17 cellular contexts compared by ENCODE assay signal in the genomic region with DNA sequence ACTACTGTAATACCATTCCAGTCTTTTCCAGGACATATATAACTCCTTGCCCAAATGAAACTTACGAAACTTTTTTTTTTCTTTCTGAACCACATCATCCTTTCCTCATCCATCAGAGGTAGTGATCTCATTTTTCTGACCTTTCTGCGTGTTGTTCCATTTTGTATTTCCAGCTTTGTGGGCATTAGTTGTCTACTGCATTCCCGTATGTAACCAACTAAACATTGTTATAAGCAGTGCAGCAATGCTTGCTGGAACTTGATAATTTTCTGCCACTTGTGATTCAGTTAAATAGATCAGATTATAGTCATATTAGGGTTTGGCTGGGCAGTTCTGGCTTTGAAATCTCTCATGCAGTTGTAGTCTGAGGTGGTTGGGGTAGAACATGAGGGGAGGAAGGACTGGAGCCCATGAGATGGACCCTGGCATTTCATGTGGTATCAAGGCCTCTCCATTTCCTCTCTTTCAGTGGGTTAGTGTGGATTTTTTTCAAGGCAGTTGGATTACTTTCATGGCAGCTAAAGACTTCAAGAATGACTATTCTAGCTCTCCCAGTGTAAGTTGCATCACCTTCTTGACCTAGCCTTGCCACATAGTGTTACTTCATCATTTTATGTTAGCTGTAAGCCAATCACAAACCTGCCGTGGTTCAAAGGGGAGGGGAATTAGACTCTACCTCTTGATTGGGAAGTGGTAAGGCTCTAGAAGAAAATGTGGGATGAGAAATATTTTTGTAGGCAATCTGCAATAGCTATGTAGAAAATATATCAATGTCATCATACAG.
DNase-seq lines count a peak whose midpoint lies in the region; ATAC-seq and TF ChIP-seq lines count a peak whose summit lies in the region.
"Had no signal": no experiment of that assay in that cellular context is flagged by ENCODE, and none has a peak within 500 bp of the region (broad histone marks: within the 10 kb centered on the region; RNA-seq: fewer than 3 reads in every experiment).

No MANE protein-coding gene starts in this region.

- no peak overlapping the region for H3K27ac ChIP-seq in H9 (ENCODE audit: insufficient read length, low read depth, low read length)
- H3K27ac ChIP-seq: thoracic aorta had no signal

- H3K4me2 ChIP-seq in H9 (ENCODE audit: insufficient read depth, insufficient read length, low read length), result no peak overlapping the region

- no peak overlapping the region for H2AFZ ChIP-seq in H9 (ENCODE audit: low read length)

- DNase-seq in H9 (no peak), RKO (ENCODE audit: low spot score) (peak; percentile 4), stromal cell of bone marrow (ENCODE audit: low read depth) (peak; percentile 22), mucosa of descending colon (no peak), NCI-H1048 (lab: John Stamatoyannopoulos, UW) (no peak)
- DNase-seq: activated CD4-positive, alpha-beta memory T cell treated with anti-CD3 and anti-CD28 coated beads, Interleukin-2, amount 10 ng/mL, durations not matched to agents 7 days and 5 days; activated effector memory CD4-positive, alpha-beta T cell treated with Interleukin-2 at 50 U/mL for 16 hours; DMS153; endodermal cell; hippocampal formation; NCI-H2171; small intestine had no signal

- intact Hi-C loops in mucosa of descending colon (cut with DNase I, micrococcal nuclease), result no loop called here

- no peak overlapping the region for H3K9ac ChIP-seq in H9 (ENCODE audit: extremely low read depth, insufficient read length, low read length)

- no peaks in the 10 kb centered on the region for H3K4me1 ChIP-seq in H9 (ENCODE audit: insufficient read depth, low read length)
- peaks cover 5% of the 10 kb centered on the region for H3K4me1 ChIP-seq in mucosa of descending colon (ENCODE audit: low read depth)

- no peak overlapping the region for H2BK15ac ChIP-seq in H9 (ENCODE audit: low read depth, low read length)

- peak overlapping the region in 2 of 3 experiments; percentile 41 to 59; a peak in 3 of 7 replicates for H3K27ac Mint-ChIP-seq in H9
- H3K27ac Mint-ChIP-seq: activated CD4-positive, alpha-beta memory T cell treated with anti-CD3 and anti-CD28 coated beads, Interleukin-2, amount 10 ng/mL, durations not matched to agents 7 days and 5 days; endodermal cell; T-helper 2 cell treated with Interferon-gamma antibody and Interleukin-4, amounts not matched to agents 5 μg/mL and 100 μg/mL, for 36 hours had no signal

- H3K27me3 ChIP-seq in H9 (ENCODE audit: insufficient read depth, low read length), result no peaks in the 10 kb centered on the region

- no peak overlapping the region for H3K18ac ChIP-seq in H9 (ENCODE audit: insufficient read length, low read depth, low read length)

- no peak overlapping the region for H3K4me3 ChIP-seq in mucosa of descending colon
- H3K4me3 ChIP-seq: thoracic aorta had no signal

- H2BK5ac ChIP-seq in H9 (ENCODE audit: insufficient read length, low read length), result no peak overlapping the region

- TF ChIP-seq CTCF in H9 (conservative IDR thresholded peaks at IDR 0.05) (no peak), mucosa of descending colon (IDR thresholded peaks at IDR 0.05) (no peak)

- H3K9me3 ChIP-seq in H9 (ENCODE audit: control insufficient read depth, low read depth, low read length) (no peaks in the 10 kb centered on the region), mucosa of descending colon (no peaks in the 10 kb centered on the region)
- H3K9me3 ChIP-seq: thoracic aorta had no signal

- no peak overlapping the region for H3K56ac ChIP-seq in H9 (ENCODE audit: insufficient read length, low read depth, low read length)

- H4K91ac ChIP-seq in H9 (ENCODE audit: insufficient read length, low read depth, low read length), result no peak overlapping the region

- H4K5ac ChIP-seq in H9 (ENCODE audit: insufficient read length, low read depth, low read length), result no peak overlapping the region

- H3K79me2 ChIP-seq in H9 (ENCODE audit: insufficient read depth, low read length), result 0 out of 2 replicates have a peak, but pooled peaks cover 2% of the 10 kb centered on the region

- H2BK12ac ChIP-seq in H9 (ENCODE audit: insufficient read length, low read depth, low read length), result no peak overlapping the region

- no peak overlapping the region for H2AK5ac ChIP-seq in H9 (ENCODE audit: insufficient read length, low read length)

- H4K20me1 ChIP-seq in H9 (ENCODE audit: control insufficient read depth, insufficient read depth, insufficient read length), result no peaks in the 10 kb centered on the region

- H4K8ac ChIP-seq in H9 (replicated peaks; ENCODE audit: insufficient read length, low read depth, low read length), result no peak overlapping the region

- no peaks in the 10 kb centered on the region for H3K27me3 Mint-ChIP-seq in H9 (ENCODE audit: low read depth)
- H3K27me3 Mint-ChIP-seq: activated CD4-positive, alpha-beta memory T cell treated with anti-CD3 and anti-CD28 coated beads, Interleukin-2, amount 10 ng/mL, durations not matched to agents 7 days and 5 days; brain had no signal

- peaks cover 9 to 27% (median 19%) of the 10 kb centered on the region in 3 experiments for H3K36me3 Mint-ChIP-seq in H9 (ENCODE audit: insufficient read depth in 1 of 3, low read depth in 3 of 3)

- no peaks in the 10 kb centered on the region for H3K23me2 ChIP-seq in H9 (ENCODE audit: insufficient read length, low read depth, low read length, poor library complexity, severe bottlenecking)

- no peak overlapping the region for H2BK120ac ChIP-seq in H9 (ENCODE audit: low read depth, low read length, poor library complexity, severe bottlenecking)

- ATAC-seq in esophagus mucosa (peak; percentile 80), mucosa of descending colon (no peak), HG02938 (IDR thresholded peaks at IDR 0.05; ENCODE audit: unreplicated experiment) (no peak)

- no peak overlapping the region for H3K14ac ChIP-seq in H9 (ENCODE audit: insufficient read depth, low read length)

- no peak overlapping the region for H3T11ph ChIP-seq in H9 (ENCODE audit: low read length)

- H2BK20ac ChIP-seq in H9 (ENCODE audit: low read depth, low read length, poor library complexity, severe bottlenecking), result no peak overlapping the region

- no peaks in the 10 kb centered on the region for H3K36me3 ChIP-seq in mucosa of descending colon (ENCODE audit: low read depth)
- H3K36me3 ChIP-seq: thoracic aorta had no signal

- no peak overlapping the region for H3K4me3 Mint-ChIP-seq in H9
- H3K4me3 Mint-ChIP-seq: activated CD4-positive, alpha-beta memory T cell treated with anti-CD3 and anti-CD28 coated beads, Interleukin-2, amount 10 ng/mL, durations not matched to agents 7 days and 5 days; brain; endodermal cell; T-helper 2 cell treated with Interferon-gamma antibody and Interleukin-4, amounts not matched to agents 5 μg/mL and 100 μg/mL, for 36 hours had no signal

- H3K79me1 ChIP-seq in H9 (ENCODE audit: insufficient read depth, low read depth, low read length, poor library complexity, severe bottlenecking), result no peaks in the 10 kb centered on the region

- no CpG with 5 or more reads among the region's 4 CpGs for WGBS in H9 (ENCODE audit: extremely low coverage, insufficient read length, low lambda C conversion rate)

- no peak overlapping the region for H3K23ac ChIP-seq in H9 (ENCODE audit: insufficient read length, low read depth, low read length)

- peaks cover 9 to 16% of the 10 kb centered on the region in 2 experiments for H3K9me3 Mint-ChIP-seq in H9

- no peak overlapping the region for H3K4ac ChIP-seq in H9 (ENCODE audit: low read depth, low read length)

- no peaks in the 10 kb centered on the region for H3K4me1 Mint-ChIP-seq in H9
- H3K4me1 Mint-ChIP-seq: activated CD4-positive, alpha-beta memory T cell treated with anti-CD3 and anti-CD28 coated beads, Interleukin-2, amount 10 ng/mL, durations not matched to agents 7 days and 5 days; endodermal cell had no signal

Comparison
In these comparisons a context has a peak if more than half of its experiments do, and no peak if none do; other contexts are left out.
1. DNase-seq: peak in RKO (single experiment) and stromal cell of bone marrow (single experiment); none in H9 (single experiment), mucosa of descending colon (0 of 3) and NCI-H1048 (single experiment).